18 cellular contexts compared by ENCODE assay signal in genomic region chr16:23898682-23899430, GRCh38.
"Had no signal": no experiment of that assay in that cellular context is flagged by ENCODE, and none has a peak within 500 bp of the region (broad histone marks: within the 10 kb centered on the region; RNA-seq: fewer than 3 reads in every experiment).

No MANE protein-coding gene starts in this region.

- ATAC-seq: activated T-cell treated with anti-CD3 and anti-CD28 coated beads, Interleukin-2, amount 50 U/mL, for 4 hours; foreskin keratinocyte; left lobe of liver; pancreas; psoas muscle; right cardiac atrium; upper lobe of right lung had no signal

- H3K27ac ChIP-seq: foreskin keratinocyte, pancreas, psoas muscle, upper lobe of right lung had no signal

- H3K4me3 ChIP-seq: pancreas, psoas muscle, upper lobe of right lung had no signal

- H3K27ac Mint-ChIP-seq: activated T-helper 2 cell treated with anti-CD3 and anti-CD28 coated beads, Interferon-gamma antibody, Interleukin-2, Interleukin-4, amounts not matched to agents 10 μg/mL and 5 μg/mL and 100 μg/mL, durations not matched to agents 14 hours and 24 hours and 36 hours; nephron progenitor cell had no signal

- DNase-seq: activated CD4-positive, alpha-beta T cell treated with anti-CD3 and anti-CD28 coated beads for 4 hours; activated CD4-positive, alpha-beta T cell treated with anti-CD3 and anti-CD28 coated beads, Interleukin-2, amount 50 U/mL, for 48 hours; activated CD4-positive, CD25-positive, alpha-beta regulatory T cell; activated CD8-positive, alpha-beta memory T cell treated with anti-CD3 and anti-CD28 coated beads, Interleukin-2, amount 50 U/mL, for 48 hours; activated naive CD4-positive, alpha-beta T cell; activated T-cell treated with anti-CD3 and anti-CD28 coated beads, Interleukin-2, amount 50 U/mL, for 4 hours; cortex of kidney; foreskin keratinocyte; kidney; nephron progenitor cell; pancreas; psoas muscle; right cardiac atrium; stimulated activated CD4-positive, alpha-beta T cell treated with anti-CD3 and anti-CD28 coated beads, Interleukin-12 subunit alpha, Interleukin-12 subunit beta, amount 100 ng/mL, for 4 hours; T1000; upper lobe of right lung had no signal

- H3K4me1 ChIP-seq: foreskin keratinocyte, pancreas, psoas muscle, upper lobe of right lung had no signal

- H3K36me3 ChIP-seq: pancreas, upper lobe of right lung had no signal

- H3K9me3 ChIP-seq: pancreas, psoas muscle, upper lobe of right lung had no signal

- H3K9me3 Mint-ChIP-seq: activated T-cell treated with anti-CD3 and anti-CD28 coated beads, Interleukin-2, amount 50 U/mL, for 4 hours; activated T-helper 2 cell treated with anti-CD3 and anti-CD28 coated beads, Interferon-gamma antibody, Interleukin-2, Interleukin-4, amounts not matched to agents 10 μg/mL and 5 μg/mL and 100 μg/mL, durations not matched to agents 14 hours and 24 hours and 36 hours; nephron progenitor cell had no signal

- FAIRE-seq: kidney, pancreas had no signal

- H3K4me3 Mint-ChIP-seq: activated T-cell treated with anti-CD3 and anti-CD28 coated beads, Interleukin-2, amount 50 U/mL, for 4 hours; nephron progenitor cell had no signal

- H3K4me1 Mint-ChIP-seq: nephron progenitor cell had no signal

- H3K27me3 ChIP-seq: foreskin keratinocyte, pancreas, upper lobe of right lung had no signal
